In the genomic region with DNA sequence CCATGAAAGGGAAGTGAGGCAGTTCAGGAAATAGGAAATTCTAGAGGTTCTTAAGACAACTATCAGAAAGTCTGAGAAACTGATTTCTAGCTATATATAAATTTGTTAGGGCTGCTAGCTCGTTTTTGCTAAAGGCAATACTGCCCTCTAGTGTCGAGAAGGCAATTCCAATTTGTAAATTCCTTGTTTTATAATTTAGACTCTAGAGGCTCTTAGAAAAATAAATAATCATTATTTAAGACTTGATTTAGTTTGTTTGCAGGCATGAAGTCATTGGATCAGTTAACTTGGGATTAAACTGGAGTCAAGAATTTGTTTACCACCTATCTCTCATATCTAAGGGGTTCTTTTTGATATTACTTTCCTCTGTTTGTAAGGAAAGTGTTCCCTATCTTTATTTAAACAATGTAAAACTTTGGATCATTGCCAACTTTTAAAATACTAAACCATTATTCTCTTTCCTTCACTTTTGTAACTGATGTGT, we compare ENCODE assay signal across 8 cellular contexts.
A peak's percentile ranks its signal among the peaks of the same experiment; 100 is the strongest.
DNase-seq lines count a peak whose midpoint lies in the region; ATAC-seq and FAIRE-seq lines count a peak whose summit lies in the region.

No MANE protein-coding gene starts in this region.

- no peak overlapping the region for H3K27ac Mint-ChIP-seq in stimulated activated naive CD8-positive, alpha-beta T cell treated with anti-CD3 and anti-CD28 coated beads, Interleukin-15, amount 100 ng/mL, for 72 hours

- no peak for ATAC-seq in stimulated activated naive CD8-positive, alpha-beta T cell treated with anti-CD3 and anti-CD28 coated beads, Interleukin-15, amount 100 ng/mL, for 72 hours

- peak; percentile 100 for FAIRE-seq in islet of Langerhans (lab: Jason Lieb, UNC)

- H3K4me1 Mint-ChIP-seq in stimulated activated naive CD8-positive, alpha-beta T cell treated with anti-CD3 and anti-CD28 coated beads, Interleukin-15, amount 100 ng/mL, for 72 hours = no peaks in the 10 kb centered on the region

- no peaks in the 10 kb centered on the region for H3K27me3 Mint-ChIP-seq in stimulated activated naive CD8-positive, alpha-beta T cell treated with anti-CD3 and anti-CD28 coated beads, Interleukin-15, amount 100 ng/mL, for 72 hours

- peak; percentile 3 for DNase-seq in activated naive CD4-positive, alpha-beta T cell treated with Interleukin-2 at 50 U/mL for 16 hours
- no peak for DNase-seq in activated naive CD4-positive, alpha-beta T cell (lab: John Stamatoyannopoulos, UW)
- DNase-seq in KBM-7 (peak; percentile 72), OCI-M1 (lab: John Stamatoyannopoulos, UW) (peak; percentile 79), astrocyte of the hippocampus (ENCODE audit: low read depth, low spot score) (peak; percentile 84), posterior vena cava (ENCODE audit: low spot score) (no peak)
- peak; percentile 11 to 17 for DNase-seq in stimulated activated naive CD8-positive, alpha-beta T cell treated with anti-CD3 and anti-CD28 coated beads, Interleukin-15, amount 100 ng/mL, for 72 hours

- H3K4me3 Mint-ChIP-seq in stimulated activated naive CD8-positive, alpha-beta T cell treated with anti-CD3 and anti-CD28 coated beads, Interleukin-15, amount 100 ng/mL, for 72 hours = no peak overlapping the region

- intact Hi-C loops in posterior vena cava (cut with DNase I) = no loop called here

- no peaks in the 10 kb centered on the region for H3K9me3 Mint-ChIP-seq in stimulated activated naive CD8-positive, alpha-beta T cell treated with anti-CD3 and anti-CD28 coated beads, Interleukin-15, amount 100 ng/mL, for 72 hours

- in situ Hi-C loops in KBM-7 (cut with MboI; ENCODE audit: low pct_unique_long_range_greater_than_20kb, low sequenced_read_pairs) = loop anchor here (25.0 kb wide), 1 partner anchor 499 kb away; no protein-coding TSS in a partner anchor

Comparison
In these comparisons a context has a peak if more than half of its experiments do, and no peak if none do; other contexts are left out.
1. DNase-seq: peak in activated naive CD4-positive, alpha-beta T cell treated with Interleukin-2 at 50 U/mL for 16 hours (single experiment), KBM-7 (single experiment), OCI-M1 (single experiment), astrocyte of the hippocampus (single experiment) and stimulated activated naive CD8-positive, alpha-beta T cell treated with anti-CD3 and anti-CD28 coated beads, Interleukin-15, amount 100 ng/mL, for 72 hours (2 of 2); none in activated naive CD4-positive, alpha-beta T cell (0 of 4) and posterior vena cava (single experiment).